ENCODE assay signal across 2 cellular contexts in genomic region chr1:235068155-235069121, GRCh38.
TF ChIP-seq lines count a peak whose summit lies in the region.

No MANE protein-coding gene starts in this region.

TF ChIP-seq in K562, 482 proteins besides CTCF, POLR2A, EP300 and RAD21 (continued from another document and continues in another):
- TF ChIP-seq MXD1 (CRISPR knock-in tag; IDR thresholded peaks at IDR 0.05; ENCODE audit: borderline replicate concordance, poor library complexity, severe bottlenecking) (no peak), ZNF175 (CRISPR knock-in tag; IDR thresholded peaks at IDR 0.05; ENCODE audit: low read depth) (no peak), ZNF384 (IDR thresholded peaks at IDR 0.05; ENCODE audit: low read depth, low read length) (no peak), HNRNPH1 (optimal IDR thresholded peaks at IDR 0.05; ENCODE audit: low read depth, low read length) (no peak), ZZZ3 (IDR thresholded peaks at IDR 0.05) (no peak), FOXM1 (IDR thresholded peaks at IDR 0.05; ENCODE audit: low read depth) (no peak), FOXM1 (CRISPR knock-in tag; IDR thresholded peaks at IDR 0.05; ENCODE audit: low read depth) (no peak), RNF2 (IDR thresholded peaks at IDR 0.05) (no peak), KAT8 (IDR thresholded peaks at IDR 0.05; ENCODE audit: low read depth) (no peak), SAFB (IDR thresholded peaks at IDR 0.05; ENCODE audit: borderline replicate concordance, low read depth, low read length) (no peak), MTF1 (CRISPR knock-in tag; IDR thresholded peaks at IDR 0.05; ENCODE audit: borderline replicate concordance) (no peak), CGGBP1 (CRISPR knock-in tag; IDR thresholded peaks at IDR 0.05) (no peak), HDAC3 (IDR thresholded peaks at IDR 0.05; ENCODE audit: borderline replicate concordance, partially characterized antibody) (no peak), ZMIZ1 (IDR thresholded peaks at IDR 0.05; ENCODE audit: low read depth in 2 of 2, low read length in 2 of 2) (no peak), DPF2 (IDR thresholded peaks at IDR 0.05) (peak; percentile 65; the same call in 1 of the 2 replicates), EP400 (IDR thresholded peaks at IDR 0.05) (no peak), MAFG (tag; conservative IDR thresholded peaks at IDR 0.05) (no peak), C11orf30 (IDR thresholded peaks at IDR 0.05; ENCODE audit: low read depth) (no peak), MAZ (CRISPR knock-in tag; conservative IDR thresholded peaks at IDR 0.05 in 1 of 2, IDR thresholded peaks at IDR 0.05 in 1 of 2) (no peak), ZNF436 (CRISPR knock-in tag; IDR thresholded peaks at IDR 0.05) (no peak), GATAD2B (IDR thresholded peaks at IDR 0.05; ENCODE audit: borderline replicate concordance) (no peak), RCOR1 (IDR thresholded peaks at IDR 0.05; ENCODE audit: borderline replicate concordance in 1 of 2, low read depth in 2 of 2, low read length in 2 of 2) (peak in 1 of 2 experiments; percentile 78; a peak in 2 of 4 replicates), HDAC2 (IDR thresholded peaks at IDR 0.05) (0 out of 2 replicates have a peak, but pooled peaks have one; percentile 28), CREM (IDR thresholded peaks at IDR 0.05; ENCODE audit: low read depth) (peak; percentile 58), ZBTB8A (IDR thresholded peaks at IDR 0.05; ENCODE audit: partially characterized antibody) (no peak), ZBTB7A (IDR thresholded peaks at IDR 0.05; ENCODE audit: borderline replicate concordance, control insufficient read depth, low read depth, low read length) (peak; percentile 56; the same call in 1 of the 2 replicates), ARID1B (IDR thresholded peaks at IDR 0.05) (peak; percentile 71), NR4A1 (CRISPR knock-in tag; IDR thresholded peaks at IDR 0.05) (no peak), NR4A1 (tag; IDR thresholded peaks at IDR 0.05) (no peak), E2F3 (CRISPR knock-in tag; IDR thresholded peaks at IDR 0.05) (no peak), ZKSCAN3 (CRISPR knock-in tag; IDR thresholded peaks at IDR 0.05) (no peak), HMGXB4 (CRISPR knock-in tag; IDR thresholded peaks at IDR 0.05) (no peak), MCM7 (IDR thresholded peaks at IDR 0.05) (no peak), CREBBP (IDR thresholded peaks at IDR 0.05; ENCODE audit: low read depth, low read length) (no peak)

TF ChIP-seq in HepG2, 621 proteins besides CTCF, POLR2A, EP300 and RAD21 (continued from another document and continues in another):
- no peak for TF ChIP-seq HINFP (CRISPR knock-in tag; IDR thresholded peaks at IDR 0.05; ENCODE audit: low read depth)
- peak; percentile 90 for TF ChIP-seq ZNF609 (CRISPR knock-in tag; IDR thresholded peaks at IDR 0.05; ENCODE audit: borderline replicate concordance)
- TF ChIP-seq CENPT (CRISPR knock-in tag; IDR thresholded peaks at IDR 0.05; ENCODE audit: low read depth): no peak
- no peak for TF ChIP-seq ZBTB14 (CRISPR knock-in tag; IDR thresholded peaks at IDR 0.05)
- TF ChIP-seq ELF4 (CRISPR knock-in tag; IDR thresholded peaks at IDR 0.05; ENCODE audit: borderline replicate concordance): no peak
- peak; percentile 76; the same call in 1 of the 2 replicates for TF ChIP-seq IRF9 (CRISPR knock-in tag; IDR thresholded peaks at IDR 0.05; ENCODE audit: borderline replicate concordance)
- no peak for TF ChIP-seq ZIK1 (CRISPR knock-in tag; IDR thresholded peaks at IDR 0.05; ENCODE audit: borderline replicate concordance, low read depth)
- TF ChIP-seq THAP9 (CRISPR knock-in tag; IDR thresholded peaks at IDR 0.05; ENCODE audit: borderline replicate concordance): no peak; the same call in 1 of the 2 replicates
- TF ChIP-seq TOE1 (CRISPR knock-in tag; IDR thresholded peaks at IDR 0.05): no peak
- TF ChIP-seq SAFB2 (CRISPR knock-in tag; IDR thresholded peaks at IDR 0.05; ENCODE audit: borderline replicate concordance, low read depth): peak; percentile 82; the same call in 1 of the 2 replicates
- TF ChIP-seq ZNF10 (CRISPR knock-in tag; IDR thresholded peaks at IDR 0.05; ENCODE audit: borderline replicate concordance, low read depth): no peak
- 0 out of 2 replicates have a peak, but pooled peaks have one; percentile 64 for TF ChIP-seq ZHX1 (CRISPR knock-in tag; IDR thresholded peaks at IDR 0.05; ENCODE audit: low read depth)
- TF ChIP-seq ZNF296 (CRISPR knock-in tag; conservative IDR thresholded peaks at IDR 0.05): no peak
- no peak for TF ChIP-seq ADNP (CRISPR knock-in tag; IDR thresholded peaks at IDR 0.05)
- peak; percentile 35; the same call in 1 of the 2 replicates for TF ChIP-seq ZNF644 (CRISPR knock-in tag; IDR thresholded peaks at IDR 0.05; ENCODE audit: low read depth)
- peak; percentile 94 for TF ChIP-seq ARID5B (CRISPR knock-in tag; IDR thresholded peaks at IDR 0.05)
- no peak for TF ChIP-seq ZNF484 (CRISPR knock-in tag; IDR thresholded peaks at IDR 0.05; ENCODE audit: borderline replicate concordance, low read depth)
- TF ChIP-seq ZNF207 (IDR thresholded peaks at IDR 0.05; ENCODE audit: borderline replicate concordance): no peak
- TF ChIP-seq ZBTB3 (CRISPR knock-in tag; IDR thresholded peaks at IDR 0.05; ENCODE audit: borderline replicate concordance, low read depth): no peak
- no peak for TF ChIP-seq NR2F2 (IDR thresholded peaks at IDR 0.05; ENCODE audit: borderline replicate concordance, low read depth)
- TF ChIP-seq ZNF101 (CRISPR knock-in tag; IDR thresholded peaks at IDR 0.05; ENCODE audit: borderline replicate concordance, low read depth): no peak
- TF ChIP-seq ZNF552 (CRISPR knock-in tag; IDR thresholded peaks at IDR 0.05; ENCODE audit: borderline replicate concordance): no peak
- TF ChIP-seq KAT8 (CRISPR knock-in tag; IDR thresholded peaks at IDR 0.05): peak; percentile 68; the same call in 1 of the 2 replicates
- peak; percentile 100 for TF ChIP-seq FOXA3 (CRISPR knock-in tag; IDR thresholded peaks at IDR 0.05)
